In genomic region chr6:111683749-111684267, GRCh38 we compare ENCODE assay signal across 10 cellular contexts.
DNase-seq lines count a peak whose midpoint lies in the region; ATAC-seq and TF ChIP-seq lines count a peak whose summit lies in the region.
"Had no signal": no experiment of that assay in that cellular context is flagged by ENCODE, and none has a peak within 500 bp of the region (broad histone marks: within the 10 kb centered on the region; RNA-seq: fewer than 3 reads in every experiment).

No MANE protein-coding gene starts in this region.

- peak overlapping the region; percentile 73 for H3K27ac ChIP-seq in lower lobe of right lung
- H3K27ac ChIP-seq in thoracic aorta = peak overlapping the region; percentile 66 to 69
- H3K27ac ChIP-seq: A549 had no signal

- H3K4me1 Mint-ChIP-seq in activated CD4-positive, alpha-beta T cell treated with anti-CD3 and anti-CD28 coated beads, Interleukin-2, amount 10 ng/mL, durations not matched to agents 24 days and 14 days = peaks cover 27% of the 10 kb centered on the region
- H3K4me1 Mint-ChIP-seq in chondrocyte (ENCODE audit: low read depth) = peaks cover 47% of the 10 kb centered on the region

- ATAC-seq in lower lobe of right lung (peak; percentile 49 to 50), thoracic aorta (ENCODE audit: insufficient number of reproducible peaks, low FRiP score, low read depth) (peak; percentile 72), GM19328 (IDR thresholded peaks at IDR 0.05; ENCODE audit: unreplicated experiment) (no peak), HG03280 (IDR thresholded peaks at IDR 0.05; ENCODE audit: unreplicated experiment) (no peak), HG03378 (IDR thresholded peaks at IDR 0.05; ENCODE audit: unreplicated experiment) (no peak)
- ATAC-seq: A549 had no signal

- H3K27ac Mint-ChIP-seq in activated CD4-positive, alpha-beta T cell treated with anti-CD3 and anti-CD28 coated beads, Interleukin-2, amount 10 ng/mL, durations not matched to agents 24 days and 14 days = peak overlapping the region; percentile 48
- H3K27ac Mint-ChIP-seq in chondrocyte (ENCODE audit: unreplicated experiment) = peak overlapping the region; percentile 35

- no peak for DNase-seq in activated CD4-positive, alpha-beta T cell treated with anti-CD3 and anti-CD28 coated beads, Interleukin-2, amount 10 ng/mL, durations not matched to agents 24 days and 14 days
- DNase-seq in activated CD4-positive, alpha-beta T cell treated with anti-CD3 and anti-CD28 coated beads for 1 hour = no peak
- DNase-seq in chondrocyte (ENCODE audit: low spot score) (no peak), lower lobe of right lung (no peak), thoracic aorta (ENCODE audit: low spot score) (no peak)
- DNase-seq: hypothalamus had no signal

- H3K36me3 Mint-ChIP-seq in activated CD4-positive, alpha-beta T cell treated with anti-CD3 and anti-CD28 coated beads, Interleukin-2, amount 10 ng/mL, durations not matched to agents 24 days and 14 days (ENCODE audit: low read depth) = peaks cover 73% of the 10 kb centered on the region
- peaks cover 20% of the 10 kb centered on the region for H3K36me3 Mint-ChIP-seq in chondrocyte (ENCODE audit: low read depth)

- intact Hi-C loops in activated CD4-positive, alpha-beta T cell treated with anti-CD3 and anti-CD28 coated beads, Interleukin-2, amount 10 ng/mL, durations not matched to agents 24 days and 14 days (cut with micrococcal nuclease) = no loop called here
- intact Hi-C loops in lower lobe of right lung (cut with DNase I) = no loop called here

- no peak overlapping the region for H3K4me3 Mint-ChIP-seq in activated CD4-positive, alpha-beta T cell treated with anti-CD3 and anti-CD28 coated beads, Interleukin-2, amount 10 ng/mL, durations not matched to agents 24 days and 14 days
- H3K4me3 Mint-ChIP-seq in chondrocyte (ENCODE audit: unreplicated experiment) = no peak overlapping the region

- peaks cover 22% of the 10 kb centered on the region for H3K36me3 ChIP-seq in lower lobe of right lung
- no peaks in the 10 kb centered on the region for H3K36me3 ChIP-seq in thoracic aorta

- H3K27me3 ChIP-seq in lower lobe of right lung (ENCODE audit: low read depth) (no peaks in the 10 kb centered on the region), thoracic aorta (replicated peaks; ENCODE audit: insufficient read depth) (no peaks in the 10 kb centered on the region)

- no peaks in the 10 kb centered on the region for H3K27me3 Mint-ChIP-seq in activated CD4-positive, alpha-beta T cell treated with anti-CD3 and anti-CD28 coated beads, Interleukin-2, amount 10 ng/mL, durations not matched to agents 24 days and 14 days
- no peaks in the 10 kb centered on the region for H3K27me3 Mint-ChIP-seq in chondrocyte (ENCODE audit: low read depth)

- H3K4me3 ChIP-seq in lower lobe of right lung (no peak overlapping the region), thoracic aorta (no peak overlapping the region)
- H3K4me3 ChIP-seq: A549 had no signal

- no peaks in the 10 kb centered on the region for H3K9me3 ChIP-seq in lower lobe of right lung
- H3K9me3 ChIP-seq in thoracic aorta = no peaks in the 10 kb centered on the region
- H3K9me3 ChIP-seq: A549 had no signal

- no peaks in the 10 kb centered on the region for H3K9me3 Mint-ChIP-seq in activated CD4-positive, alpha-beta T cell treated with anti-CD3 and anti-CD28 coated beads, Interleukin-2, amount 10 ng/mL, durations not matched to agents 24 days and 14 days
- H3K9me3 Mint-ChIP-seq in chondrocyte (ENCODE audit: low read depth) = no peaks in the 10 kb centered on the region

- TF ChIP-seq CTCF in chondrocyte (IDR thresholded peaks at IDR 0.05) (no peak), lower lobe of right lung (IDR thresholded peaks at IDR 0.05) (no peak), thoracic aorta (IDR thresholded peaks at IDR 0.05) (no peak)

- peaks cover 36% of the 10 kb centered on the region for H3K4me1 ChIP-seq in lower lobe of right lung
- peaks cover 27 to 56% of the 10 kb centered on the region in 2 donors for H3K4me1 ChIP-seq in thoracic aorta (ENCODE audit: control insufficient read depth in 1 of 2, low read depth in 2 of 2)
- H3K4me1 ChIP-seq: A549 had no signal

Comparison
In these comparisons a context has a peak if more than half of its experiments do, and no peak if none do; other contexts are left out.
1. ATAC-seq: peak in lower lobe of right lung (2 of 2) and thoracic aorta (single experiment); none in GM19328 (single experiment), HG03280 (single experiment) and HG03378 (single experiment).